In the genomic region with DNA sequence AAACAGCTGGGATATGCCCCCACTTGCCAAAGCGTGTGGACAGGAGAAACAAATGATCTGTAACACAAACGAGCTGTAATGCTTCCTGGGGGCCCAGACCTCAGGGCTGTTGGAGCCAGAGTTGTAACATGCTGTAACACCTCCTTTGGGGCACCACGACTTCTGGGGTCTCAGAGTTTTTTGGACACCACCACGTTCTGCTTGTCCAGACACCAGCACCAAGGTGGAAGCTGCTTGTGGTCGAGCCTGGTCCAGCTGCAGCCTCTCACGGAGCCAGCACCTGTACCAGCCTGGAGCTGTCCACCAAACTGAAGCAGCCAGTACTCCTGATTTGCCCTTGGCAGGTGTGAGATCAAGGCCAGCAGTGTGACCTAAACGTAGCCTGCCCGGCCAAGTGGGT, we compare ENCODE assay signal across 25 cellular contexts.
DNase-seq lines count a peak whose midpoint lies in the region; ATAC-seq, FAIRE-seq and TF ChIP-seq lines count a peak whose summit lies in the region.
"Had no signal": no experiment of that assay in that cellular context is flagged by ENCODE, and none has a peak within 500 bp of the region (broad histone marks: within the 10 kb centered on the region; RNA-seq: fewer than 3 reads in every experiment).

No MANE protein-coding gene starts in this region.

- H3K4me1 ChIP-seq in kidney (ENCODE audit: control insufficient read depth in 1 of 2, insufficient read depth in 1 of 2, low read depth in 1 of 2, low read length in 2 of 2) (no peaks in the 10 kb centered on the region), spleen (no peaks in the 10 kb centered on the region)
- H3K4me1 ChIP-seq: BLaER1 had no signal

- no peak for ATAC-seq in GM19395 (IDR thresholded peaks at IDR 0.05; ENCODE audit: unreplicated experiment)
- ATAC-seq: GM12878 had no signal

- TF ChIP-seq POLR2A in spleen (IDR thresholded peaks at IDR 0.05), result no peak

- no peak for FAIRE-seq in kidney (lab: Jason Lieb, UNC)
- FAIRE-seq: A204.1, GM12878, GM12892, GM18507, GM19239 had no signal

- no peak overlapping the region for H3K9ac ChIP-seq in kidney (ENCODE audit: low read length in 2 of 2)
- H3K9ac ChIP-seq: BLaER1 had no signal

- WGBS in spleen, 5 donors, result 55 to 84% (median 81%) methylated on average over 8 of the region's 8 CpGs

- DNase-seq in kidney, result peak; percentile 56
- DNase-seq in spleen, result peak; percentile 56
- no peak for DNase-seq in NCI-H345 (lab: John Stamatoyannopoulos, UW)
- no peak for DNase-seq in GM19238 (ENCODE audit: insufficient read length, low spot score)
- DNase-seq: 8988T; ACHN; BE2C; C1 segment of cervical spinal cord; CD4-positive, alpha-beta memory T cell; CD4-positive, CD25-positive, alpha-beta regulatory T cell; CD8-positive, alpha-beta memory T cell; COR-L47; DMS 273 treated with DMSO at 0.1 percent for 48 hours; DMS153; DMS79; DND-41; EL; GDM1 had no signal

- no peaks in the 10 kb centered on the region for H3K36me3 ChIP-seq in kidney (ENCODE audit: control insufficient read depth in 1 of 2, insufficient read depth in 2 of 2, low read length in 2 of 2)
- H3K36me3 ChIP-seq in spleen, result no peaks in the 10 kb centered on the region
- H3K36me3 ChIP-seq: BE2C, BLaER1 had no signal

- H3K9me3 ChIP-seq in kidney (ENCODE audit: control insufficient read depth in 1 of 2, low read length in 2 of 2) (peaks cover 0 to 7% of the 10 kb centered on the region in 2 donors), spleen (peaks cover 0 to 36% (median 17%) of the 10 kb centered on the region in 8 donors)

- no peak overlapping the region for H3K4me3 ChIP-seq in kidney (ENCODE audit: low read length in 2 of 2)
- no peak overlapping the region for H3K4me3 ChIP-seq in spleen
- H3K4me3 ChIP-seq: BLaER1, GM12878 had no signal

- intact Hi-C loops in kidney (cut with DNase I), result no loop called here
- intact Hi-C loops in spleen (cut with DNase I; ENCODE audit: low total_unique reads), result no loop called here

- TF ChIP-seq CTCF in kidney (IDR thresholded peaks at IDR 0.05; ENCODE audit: borderline replicate concordance, extremely low read depth, insufficient read depth) (no peak), spleen (IDR thresholded peaks at IDR 0.05 in 8 of 11, conservative IDR thresholded peaks at IDR 0.05 in 3 of 11) (no peak)

- H3K27ac ChIP-seq in kidney (ENCODE audit: low read depth in 2 of 2, low read length in 2 of 2) (no peak overlapping the region), spleen (no peak overlapping the region)
- H3K27ac ChIP-seq: BLaER1 had no signal

- no peaks in the 10 kb centered on the region for H3K27me3 ChIP-seq in spleen (replicated peaks in 1 of 7)
- H3K27me3 ChIP-seq: BE2C, BLaER1 had no signal

Comparison
In these comparisons a context has a peak if more than half of its experiments do, and no peak if none do; other contexts are left out.
1. DNase-seq: peak in kidney (single experiment) and spleen (single experiment); none in NCI-H345 (single experiment) and GM19238 (single experiment).